Comparison of ENCODE assay signal across 14 cellular contexts in genomic region chr12:131025939-131026702, GRCh38.
"Had no signal": no experiment of that assay in that cellular context is flagged by ENCODE, and none has a peak within 500 bp of the region (broad histone marks: within the 10 kb centered on the region; RNA-seq: fewer than 3 reads in every experiment).

No MANE protein-coding gene starts in this region.

- H2AFZ ChIP-seq: parathyroid adenoma had no signal

- H3K79me2 ChIP-seq: parathyroid adenoma had no signal

- H3K9me3 ChIP-seq: esophagus muscularis mucosa had no signal

- H3K27ac ChIP-seq: brain microvascular endothelial cell, esophagus muscularis mucosa, foreskin keratinocyte, parathyroid adenoma had no signal

- ATAC-seq: foreskin keratinocyte; stimulated activated naive CD8-positive, alpha-beta T cell treated with anti-CD3 and anti-CD28 coated beads, Interleukin-15, Interleukin-2, amounts not matched to agents 100 U/mL and 50 U/mL, for 24 hours had no signal

- DNase-seq: activated CD4-positive, CD25-positive, alpha-beta regulatory T cell treated with anti-CD3 and anti-CD28 coated beads, Interleukin-2, amount 50 U/mL, for 72 hours; activated naive CD8-positive, alpha-beta T cell treated with anti-CD3 and anti-CD28 coated beads for 36 hours; brain microvascular endothelial cell; cortex of kidney; effector CD4-positive, alpha-beta T cell; foreskin keratinocyte; glutamatergic neuron; immature natural killer cell; retina; stimulated activated naive CD8-positive, alpha-beta T cell treated with anti-CD3 and anti-CD28 coated beads, Interleukin-15, Interleukin-2, amounts not matched to agents 100 U/mL and 50 U/mL, for 24 hours had no signal

- H3K4me3 ChIP-seq: esophagus muscularis mucosa, lung, smooth muscle cell had no signal

- H3K4me2 ChIP-seq: smooth muscle cell had no signal

- H3K4me1 ChIP-seq: foreskin keratinocyte, parathyroid adenoma had no signal

- H3K27me3 ChIP-seq: esophagus muscularis mucosa, foreskin keratinocyte had no signal

- H3K9ac ChIP-seq: parathyroid adenoma had no signal

- H3K36me3 ChIP-seq: brain microvascular endothelial cell had no signal
